8 cellular contexts compared by ENCODE assay signal in the genomic region with DNA sequence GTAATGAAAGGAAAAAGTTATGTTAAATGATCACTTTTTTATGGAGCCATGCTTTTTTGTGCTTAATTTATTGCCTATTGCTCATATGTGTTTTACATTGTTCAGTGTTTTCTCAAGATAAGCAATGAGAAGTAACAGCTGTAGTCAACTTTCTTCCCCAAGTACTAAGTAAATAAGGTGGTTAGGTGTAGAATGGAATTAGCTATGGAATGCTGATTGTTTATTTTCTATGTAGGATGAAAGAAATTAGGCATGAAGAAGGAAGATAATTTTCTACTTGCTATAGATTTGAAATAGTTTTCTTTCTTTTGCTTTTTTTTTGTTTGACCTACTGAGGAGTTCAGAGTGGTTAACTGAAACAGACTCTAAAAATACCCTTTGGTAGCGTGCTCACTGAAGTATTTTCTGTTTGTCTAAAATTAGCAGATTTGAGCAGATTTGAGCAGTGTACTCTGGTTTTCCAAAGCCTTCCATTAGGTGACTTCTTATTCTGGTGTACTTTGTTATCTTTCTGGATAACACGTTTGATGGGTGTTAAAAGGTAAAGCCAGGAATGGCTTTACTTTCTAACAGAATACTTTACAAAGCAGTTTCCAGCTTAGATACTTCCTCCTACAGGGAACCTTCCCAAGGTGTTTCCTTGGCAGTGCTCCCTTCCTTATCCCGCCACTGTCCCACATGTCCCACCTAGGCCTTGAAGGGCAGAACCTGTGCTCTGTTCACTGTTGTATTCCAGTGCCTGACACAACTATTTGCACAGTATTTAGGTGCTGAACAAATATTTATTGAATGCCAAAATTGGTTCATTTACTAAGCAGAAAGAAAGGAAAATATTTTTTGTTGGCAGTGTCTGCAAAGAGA.
DNase-seq lines count a peak whose midpoint lies in the region; ATAC-seq and TF ChIP-seq lines count a peak whose summit lies in the region.
"Had no signal": no experiment of that assay in that cellular context is flagged by ENCODE, and none has a peak within 500 bp of the region (broad histone marks: within the 10 kb centered on the region; RNA-seq: fewer than 3 reads in every experiment).

No MANE protein-coding gene starts in this region.

- peak overlapping the region; percentile 11 for H3K27ac ChIP-seq in rectal smooth muscle tissue (ENCODE audit: low read depth, low read length)
- H3K27ac ChIP-seq: parathyroid adenoma had no signal

- ATAC-seq in GM19324 (IDR thresholded peaks at IDR 0.05; ENCODE audit: low FRiP score, unreplicated experiment) (peak; percentile 35), HG03095 (IDR thresholded peaks at IDR 0.05; ENCODE audit: unreplicated experiment) (peak; percentile 51)

- in situ Hi-C loops in astrocyte of the spinal cord (cut with HindIII; ENCODE audit: low sequenced_read_pairs), result no loop called here

- H3K4me3 ChIP-seq in astrocyte of the spinal cord (ENCODE audit: low read depth, low read length) (no peak overlapping the region), rectal smooth muscle tissue (ENCODE audit: low read length) (peak overlapping the region; percentile 18)

- peak; percentile 38 for DNase-seq in astrocyte of the spinal cord (ENCODE audit: low read depth, low spot score)
- DNase-seq in DMS153 (lab: John Stamatoyannopoulos, UW), result no peak
- no peak for DNase-seq in HuH-7 (ENCODE audit: low spot score)
- DNase-seq in iPS-NIHi7 (ENCODE audit: extremely low spot score), result no peak

- H3K36me3 ChIP-seq in rectal smooth muscle tissue (ENCODE audit: control insufficient read depth, insufficient read depth, low read length), result no peaks in the 10 kb centered on the region

- no peak overlapping the region for H3K9ac ChIP-seq in rectal smooth muscle tissue (ENCODE audit: low read length)
- H3K9ac ChIP-seq: parathyroid adenoma had no signal

- no peak for TF ChIP-seq CTCF in astrocyte of the spinal cord (IDR thresholded peaks at IDR 0.05; ENCODE audit: low read depth, low read length)

- no peaks in the 10 kb centered on the region for H3K27me3 ChIP-seq in rectal smooth muscle tissue (ENCODE audit: control insufficient read depth, insufficient read depth, low read length)

- H3K4me1 ChIP-seq in rectal smooth muscle tissue (ENCODE audit: control insufficient read depth, insufficient read depth, low read length), result peaks cover 41% of the 10 kb centered on the region
